In the genomic region with DNA sequence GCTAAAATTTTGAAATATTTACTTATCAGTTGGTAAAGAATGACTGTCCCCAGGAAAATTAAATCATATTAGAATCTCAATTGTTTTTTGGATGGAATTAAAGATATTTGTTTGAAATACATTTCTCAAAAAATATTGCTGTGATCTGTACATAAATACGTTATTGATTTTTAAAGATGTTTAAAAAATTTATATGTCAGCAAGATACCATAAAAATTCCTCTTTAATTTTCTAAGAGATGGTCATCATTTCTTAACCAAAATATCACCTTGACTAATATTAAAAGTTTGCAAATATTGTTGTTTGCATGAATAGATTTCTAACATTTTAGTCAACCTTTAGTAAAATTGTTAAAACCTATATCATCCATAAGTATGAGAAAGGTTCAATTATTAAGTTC, we compare ENCODE assay signal across 24 cellular contexts.
DNase-seq lines count a peak whose midpoint lies in the region; ATAC-seq and TF ChIP-seq lines count a peak whose summit lies in the region.
"Had no signal": no experiment of that assay in that cellular context is flagged by ENCODE, and none has a peak within 500 bp of the region (broad histone marks: within the 10 kb centered on the region; RNA-seq: fewer than 3 reads in every experiment).

No MANE protein-coding gene starts in this region.

- peak overlapping the region; percentile 62 for H3K4me3 ChIP-seq in DOHH2 (ENCODE audit: low read length)
- H3K4me3 ChIP-seq: SJCRH30 had no signal

- CTCF ChIA-PET in activated B cell treated with CpG ODN at 0.5 μM for 24 hours (lab: Charles Lee) = no interaction called here

- no peaks in the 10 kb centered on the region for H4K20me1 ChIP-seq in DOHH2 (ENCODE audit: control insufficient read depth, insufficient read depth, low read depth, low read length)

- POLR2A ChIA-PET in activated B cell treated with CpG ODN at 0.5 μM for 24 hours (lab: Charles Lee) = interaction anchor here (0.5 to 1.6 kb wide), 5 partner anchors 14 to 97 kb away, joined by 4 to 9 read pairs (median 5); no protein-coding TSS in a partner anchor

- H3K27ac ChIP-seq in DOHH2 (ENCODE audit: low read depth, low read length) = peak overlapping the region; percentile 90
- H3K27ac ChIP-seq: KMS-11, SJCRH30 had no signal

- intact Hi-C loops in activated B cell treated with CpG ODN at 0.5 μM for 24 hours (cut with micrococcal nuclease) = loop anchor here (2.0 to 5.0 kb wide), 3 partner anchors 97 to 261 kb away; a partner anchor contains a TSS

- H3K4me2 ChIP-seq in DOHH2 (ENCODE audit: low read length) = peak overlapping the region; percentile 77
- H3K4me2 ChIP-seq: KMS-11 had no signal

- no peaks in the 10 kb centered on the region for H3K27me3 ChIP-seq in DOHH2 (ENCODE audit: control insufficient read depth, low read length)
- H3K27me3 ChIP-seq: SJCRH30 had no signal

- H3K27ac Mint-ChIP-seq in activated B cell treated with CpG ODN at 0.5 μM for 24 hours (peak overlapping the region; percentile 91), memory B cell (peak overlapping the region; percentile 88)
- H3K27ac Mint-ChIP-seq in stimulated activated naive B cell treated with anti-CD40 and anti-IgM and Interleukin-4, amounts not matched to agents 10 μg/mL and 1 μg/mL and 100 μg/mL, for 72 hours = peak overlapping the region; percentile 98
- H3K27ac Mint-ChIP-seq: CD4-positive, CD25-positive, alpha-beta regulatory T cell had no signal

- H3K4me1 Mint-ChIP-seq in activated B cell treated with CpG ODN at 0.5 μM for 24 hours (peaks cover 84% of the 10 kb centered on the region), memory B cell (peaks cover 34% of the 10 kb centered on the region)
- peaks cover 39 to 69% of the 10 kb centered on the region in 2 donors for H3K4me1 Mint-ChIP-seq in stimulated activated naive B cell treated with anti-CD40 and anti-IgM and Interleukin-4, amounts not matched to agents 10 μg/mL and 1 μg/mL and 100 μg/mL, for 72 hours
- H3K4me1 Mint-ChIP-seq: CD4-positive, CD25-positive, alpha-beta regulatory T cell had no signal

- H3K9me3 Mint-ChIP-seq in activated B cell treated with CpG ODN at 0.5 μM for 24 hours = no peaks in the 10 kb centered on the region
- H3K9me3 Mint-ChIP-seq in memory B cell = peaks cover 1% of the 10 kb centered on the region
- H3K9me3 Mint-ChIP-seq in stimulated activated naive B cell treated with anti-CD40 and anti-IgM and Interleukin-4, amounts not matched to agents 10 μg/mL and 1 μg/mL and 100 μg/mL, for 72 hours = peaks cover 2 to 3% of the 10 kb centered on the region in 2 donors

- H3F3A ChIP-seq in DOHH2 (ENCODE audit: control insufficient read depth, insufficient read depth) = peaks cover 5% of the 10 kb centered on the region; the same call in 1 of the 2 replicates

- DNase-seq in activated B cell treated with CpG ODN at 0.5 μM for 24 hours (no peak), memory B cell (ENCODE audit: low spot score in 2 of 2) (no peak), AG08396 (ENCODE audit: low spot score) (no peak), GM13976 (ENCODE audit: low spot score) (no peak)
- DNase-seq in stimulated activated naive B cell treated with anti-CD40 and anti-IgM and Interleukin-4, amounts not matched to agents 10 μg/mL and 1 μg/mL and 100 μg/mL, for 72 hours = no peak
- DNase-seq: BE2C; CD4-positive, CD25-positive, alpha-beta regulatory T cell; DMS153; DND-41; GOT3; HCEC 1CT; IMR-90; NCI-H1092; NCI-H1417 treated with DMSO at 0.1 percent for 48 hours; NCI-H1694 treated with DMSO at 0.1 percent for 48 hours; NCI-H2081; NCI-H2227 treated with DMSO at 0.1 percent for 48 hours; NCI-H69; SJCRH30 had no signal

- no peaks in the 10 kb centered on the region for H3K9me3 ChIP-seq in DOHH2 (ENCODE audit: control insufficient read depth, insufficient read depth, low read length)
- H3K9me3 ChIP-seq: BE2C, SJCRH30 had no signal

- H3K27me3 Mint-ChIP-seq in activated B cell treated with CpG ODN at 0.5 μM for 24 hours = no peaks in the 10 kb centered on the region
- no peaks in the 10 kb centered on the region for H3K27me3 Mint-ChIP-seq in memory B cell
- no peaks in the 10 kb centered on the region for H3K27me3 Mint-ChIP-seq in stimulated activated naive B cell treated with anti-CD40 and anti-IgM and Interleukin-4, amounts not matched to agents 10 μg/mL and 1 μg/mL and 100 μg/mL, for 72 hours
- H3K27me3 Mint-ChIP-seq: CD4-positive, CD25-positive, alpha-beta regulatory T cell had no signal

- TF ChIP-seq CTCF in DOHH2 (IDR thresholded peaks at IDR 0.05; ENCODE audit: low read depth, low read length, poor library complexity, severe bottlenecking) (no peak), activated B cell treated with CpG ODN at 0.5 μM for 24 hours (IDR thresholded peaks at IDR 0.05) (no peak), GM13976 (IDR thresholded peaks at IDR 0.05; ENCODE audit: borderline replicate concordance, control extremely low read depth, extremely low read depth, insufficient read depth, missing control alignments) (no peak)

- no peaks in the 10 kb centered on the region for H3K9me2 ChIP-seq in DOHH2 (replicated peaks; ENCODE audit: control insufficient read depth, low read length)

- in situ Hi-C loops in GM13976 (cut with MboI; ENCODE audit: low sequenced_read_pairs, unreplicated experiment) = no loop called here

- H3K36me3 Mint-ChIP-seq in activated B cell treated with CpG ODN at 0.5 μM for 24 hours (ENCODE audit: low read depth) = peaks cover 17% of the 10 kb centered on the region
- H3K36me3 Mint-ChIP-seq in memory B cell = peaks cover 18% of the 10 kb centered on the region
- H3K36me3 Mint-ChIP-seq in stimulated activated naive B cell treated with anti-CD40 and anti-IgM and Interleukin-4, amounts not matched to agents 10 μg/mL and 1 μg/mL and 100 μg/mL, for 72 hours = peaks cover 9 to 10% of the 10 kb centered on the region in 2 donors
- H3K36me3 Mint-ChIP-seq: CD4-positive, CD25-positive, alpha-beta regulatory T cell had no signal

- peaks cover 18% of the 10 kb centered on the region for H3K36me3 ChIP-seq in DOHH2 (ENCODE audit: control insufficient read depth, low read length)
- H3K36me3 ChIP-seq: BE2C, SJCRH30 had no signal

- no peak overlapping the region for H3K4me3 Mint-ChIP-seq in activated B cell treated with CpG ODN at 0.5 μM for 24 hours
- no peak overlapping the region for H3K4me3 Mint-ChIP-seq in memory B cell
- no peak overlapping the region for H3K4me3 Mint-ChIP-seq in stimulated activated naive B cell treated with anti-CD40 and anti-IgM and Interleukin-4, amounts not matched to agents 10 μg/mL and 1 μg/mL and 100 μg/mL, for 72 hours
- H3K4me3 Mint-ChIP-seq: CD4-positive, CD25-positive, alpha-beta regulatory T cell had no signal

- ATAC-seq in activated B cell treated with CpG ODN at 0.5 μM for 24 hours (ENCODE audit: low read depth) = no peak
- no peak for ATAC-seq in memory B cell (ENCODE audit: low read depth)
- no peak for ATAC-seq in stimulated activated naive B cell treated with anti-CD40 and anti-IgM and Interleukin-4, amounts not matched to agents 10 μg/mL and 1 μg/mL and 100 μg/mL, for 72 hours (replicated peaks)
- no peak for ATAC-seq in HG03025 (IDR thresholded peaks at IDR 0.05; ENCODE audit: low FRiP score, unreplicated experiment)
- ATAC-seq: Right ventricle myocardium inferior, SK-N-SH treated with all-trans-retinoic acid at 6 μM for 48 hours had no signal

- no peaks in the 10 kb centered on the region for H3K79me2 ChIP-seq in DOHH2 (ENCODE audit: control insufficient read depth, low read length)

- H3K4me1 ChIP-seq in DOHH2 (ENCODE audit: control insufficient read depth, low read length) = peaks cover 86% of the 10 kb centered on the region
- H3K4me1 ChIP-seq: BE2C, SJCRH30 had no signal
